17 cellular contexts compared by ENCODE assay signal in the genomic region with DNA sequence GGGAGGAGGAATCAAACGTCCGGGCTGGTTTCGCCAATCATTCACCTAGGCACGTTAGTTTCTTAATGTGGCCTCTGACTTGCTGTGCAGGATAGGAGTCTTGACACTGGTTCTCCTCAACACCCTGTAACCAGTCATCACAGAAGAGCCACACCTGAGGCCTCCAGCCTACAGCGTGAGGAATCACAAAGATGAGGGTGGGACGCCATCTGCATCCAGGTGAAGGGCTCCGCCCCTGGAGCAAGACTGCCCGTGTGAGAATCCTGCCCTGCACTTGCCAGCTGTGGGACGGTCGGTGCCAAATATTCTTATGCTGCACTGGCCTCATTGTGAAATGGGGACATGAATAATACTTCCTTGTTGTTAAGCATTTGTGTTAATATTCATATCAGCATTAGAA. TPM values are rescaled to one million over a fixed set of nuclear protein-coding genes. Genes with fewer than 3 reads are reported as not detected.
DNase-seq lines count a peak whose midpoint lies in the region; ATAC-seq, FAIRE-seq and TF ChIP-seq lines count a peak whose summit lies in the region.
"Had no signal": no experiment of that assay in that cellular context is flagged by ENCODE, and none has a peak within 500 bp of the region (broad histone marks: within the 10 kb centered on the region; RNA-seq: fewer than 3 reads in every experiment).

No MANE protein-coding gene starts in this region.

- H3K23ac ChIP-seq in H1 (ENCODE audit: insufficient read length), result no peak overlapping the region

- TF ChIP-seq POLR2A in H1 (IDR thresholded peaks at IDR 0.05; ENCODE audit: control extremely low read depth in 1 of 2, low read depth in 2 of 2, low read length in 2 of 2), result no peak
- no peak for TF ChIP-seq POLR2A in esophagus muscularis mucosa (IDR thresholded peaks at IDR 0.05; ENCODE audit: low read depth)

- H3K9me3 ChIP-seq in right cardiac atrium (ENCODE audit: control insufficient read depth, low read length) (no peaks in the 10 kb centered on the region), right atrium auricular region (no peaks in the 10 kb centered on the region), H1 (ENCODE audit: insufficient read depth in 2 of 2, low read depth in 1 of 2, low read length in 1 of 2) (no peaks in the 10 kb centered on the region; a peak in 1 of 4 replicates), esophagus muscularis mucosa (peaks cover 0 to 4% (median 0%) of the 10 kb centered on the region in 4 donors), osteoblast (ENCODE audit: low read depth, low read length) (no peaks in the 10 kb centered on the region)

- H3K27me3 ChIP-seq in right cardiac atrium (ENCODE audit: control insufficient read depth, insufficient read depth) (no peaks in the 10 kb centered on the region), right atrium auricular region (no peaks in the 10 kb centered on the region), H1 (replicated peaks in 1 of 4; ENCODE audit: control insufficient read depth in 3 of 4, extremely low read depth in 1 of 4, insufficient read depth in 3 of 4, low read length in 3 of 4) (no peaks in the 10 kb centered on the region), esophagus muscularis mucosa (peaks cover 0 to 3% (median 0%) of the 10 kb centered on the region in 4 donors), osteoblast (ENCODE audit: insufficient read depth, low read length) (no peaks in the 10 kb centered on the region)
- H3K27me3 ChIP-seq: BLaER1 had no signal

- TF ChIP-seq EP300 in H1 (IDR thresholded peaks at IDR 0.05; ENCODE audit: borderline replicate concordance in 1 of 2, low read depth in 2 of 2, low read length in 2 of 2), result no peak
- TF ChIP-seq EP300 in esophagus muscularis mucosa (IDR thresholded peaks at IDR 0.05), result no peak

- H3K14ac ChIP-seq in H1 (ENCODE audit: insufficient read length), result no peak overlapping the region

- H4K8ac ChIP-seq in H1 (ENCODE audit: extremely low read depth, insufficient read depth, low read length), result peak overlapping the region; percentile 29; the same call in 1 of the 2 replicates

- POLR2A ChIA-PET in H1 (lab: Charles Lee; ENCODE audit: partially characterized antibody), result no interaction called here
- POLR2A ChIA-PET in activated CD8-positive, alpha-beta T cell treated with anti-CD3 and anti-CD28 coated beads for 36 hours (lab: Charles Lee), result no interaction called here

- no peak overlapping the region for H3K27ac Mint-ChIP-seq in activated CD8-positive, alpha-beta T cell treated with anti-CD3 and anti-CD28 coated beads for 36 hours
- H3K27ac Mint-ChIP-seq: CD14-positive monocyte; CD8-positive, alpha-beta T cell had no signal

- no peak overlapping the region for H2BK12ac ChIP-seq in H1 (ENCODE audit: low read depth, low read length)

- CTCF ChIA-PET in H1 (lab: Charles Lee; ENCODE audit: partially characterized antibody), result no interaction called here
- CTCF ChIA-PET in activated CD8-positive, alpha-beta T cell treated with anti-CD3 and anti-CD28 coated beads for 36 hours (lab: Charles Lee), result no interaction called here

- peaks cover 12% of the 10 kb centered on the region for H3K9me3 Mint-ChIP-seq in activated CD8-positive, alpha-beta T cell treated with anti-CD3 and anti-CD28 coated beads for 36 hours

- H3K4me3 ChIP-seq in right cardiac atrium (ENCODE audit: low read length) (no peak overlapping the region), right atrium auricular region (no peak overlapping the region), H1 (ENCODE audit: extremely low read depth in 1 of 4, insufficient read depth in 2 of 4, low read depth in 3 of 4, low read length in 4 of 4) (no peak overlapping the region), esophagus muscularis mucosa (no peak overlapping the region), osteoblast (ENCODE audit: insufficient read depth, low read length) (no peak overlapping the region)
- H3K4me3 ChIP-seq: BLaER1 had no signal

- no peak overlapping the region for H2AK5ac ChIP-seq in H1 (ENCODE audit: low read depth, low read length)

- no peak overlapping the region for H4K5ac ChIP-seq in H1 (ENCODE audit: insufficient read length, low read depth, low read length)

- H4K91ac ChIP-seq in H1 (replicated peaks; ENCODE audit: insufficient read length, low read length), result no peak overlapping the region

- no peak for FAIRE-seq in H1 (lab: Jason Lieb, UNC)
- FAIRE-seq: H54 had no signal

- H2AFZ ChIP-seq in H1 (ENCODE audit: low read length) (no peak overlapping the region), osteoblast (ENCODE audit: low read length) (no peak overlapping the region)

- H3K4me1 ChIP-seq in right cardiac atrium (ENCODE audit: control insufficient read depth, insufficient read depth, low read length) (no peaks in the 10 kb centered on the region), right atrium auricular region (no peaks in the 10 kb centered on the region), H1 (replicated peaks in 1 of 4; ENCODE audit: control insufficient read depth in 3 of 4, insufficient read depth in 4 of 4, low read length in 3 of 4) (no peaks in the 10 kb centered on the region), esophagus muscularis mucosa (no peaks in the 10 kb centered on the region), osteoblast (ENCODE audit: insufficient read depth, low read length) (peaks cover 2% of the 10 kb centered on the region)

- WGBS in right cardiac atrium, result 89% methylated on average over 10 of the region's 10 CpGs
- 86% methylated on average over 10 of the region's 10 CpGs; no CpG with 5 or more reads in 1 of the 2 experiments for WGBS in H1 (ENCODE audit: extremely low coverage in 1 of 2, insufficient coverage in 1 of 2, insufficient read length in 1 of 2, insufficient replicate concordance in 2 of 2, low coverage in 1 of 2, low lambda C conversion rate in 2 of 2, missing lambda C conversion rate in 1 of 2), 2 experiments
- WGBS in esophagus muscularis mucosa, result 94% methylated on average over 9 of the region's 10 CpGs

- no peaks in the 10 kb centered on the region for H3K79me2 ChIP-seq in H1 (ENCODE audit: control insufficient read depth in 1 of 2, insufficient read depth in 2 of 2, low read length in 2 of 2)
- H3K79me2 ChIP-seq in osteoblast (ENCODE audit: insufficient read depth, low read length), result no peaks in the 10 kb centered on the region

- no peaks in the 10 kb centered on the region for H3K36me3 Mint-ChIP-seq in activated CD8-positive, alpha-beta T cell treated with anti-CD3 and anti-CD28 coated beads for 36 hours (ENCODE audit: low read depth)
- H3K36me3 Mint-ChIP-seq: CD14-positive monocyte; CD8-positive, alpha-beta T cell had no signal

- no peak overlapping the region for H3K56ac ChIP-seq in H1 (replicated peaks; ENCODE audit: insufficient read length, low read depth, low read length)

- H3K4me1 Mint-ChIP-seq in activated CD8-positive, alpha-beta T cell treated with anti-CD3 and anti-CD28 coated beads for 36 hours (ENCODE audit: low read depth), result peaks cover 7% of the 10 kb centered on the region
- H3K4me1 Mint-ChIP-seq: CD14-positive monocyte had no signal

- H2BK15ac ChIP-seq in H1 (ENCODE audit: low read length), result no peak overlapping the region

- no peaks in the 10 kb centered on the region for H3K79me1 ChIP-seq in H1 (ENCODE audit: low read depth, low read length)

- no peak for ATAC-seq in right cardiac atrium
- ATAC-seq in activated CD8-positive, alpha-beta T cell treated with anti-CD3 and anti-CD28 coated beads for 36 hours, result no peak
- ATAC-seq: CD8-positive, alpha-beta T cell had no signal

- no peak overlapping the region for H3K4ac ChIP-seq in H1 (replicated peaks; ENCODE audit: insufficient read length, low read depth, low read length)

- H3K23me2 ChIP-seq in H1 (ENCODE audit: low read depth, low read length), result no peaks in the 10 kb centered on the region

- no peak overlapping the region for H2BK5ac ChIP-seq in H1 (ENCODE audit: low read depth, low read length)

- no peaks in the 10 kb centered on the region for H3K27me3 Mint-ChIP-seq in activated CD8-positive, alpha-beta T cell treated with anti-CD3 and anti-CD28 coated beads for 36 hours

- H3K36me3 ChIP-seq in right atrium auricular region (no peaks in the 10 kb centered on the region), H1 (ENCODE audit: control insufficient read depth in 2 of 4, insufficient read depth in 4 of 4, low read length in 3 of 4) (no peaks in the 10 kb centered on the region), esophagus muscularis mucosa (no peaks in the 10 kb centered on the region), osteoblast (ENCODE audit: insufficient read depth, low read length) (no peaks in the 10 kb centered on the region)
- H3K36me3 ChIP-seq: BLaER1 had no signal

- H2BK120ac ChIP-seq in H1 (replicated peaks; ENCODE audit: low read depth, low read length), result no peak overlapping the region

- intact Hi-C loops in right cardiac atrium (cut with DNase I) (no loop called here), esophagus muscularis mucosa (cut with DNase I) (no loop called here)
- intact Hi-C loops in activated CD8-positive, alpha-beta T cell treated with anti-CD3 and anti-CD28 coated beads for 36 hours (cut with micrococcal nuclease), result no loop called here

- no peak overlapping the region for H3K9ac ChIP-seq in H1 (replicated peaks in 1 of 4; ENCODE audit: extremely low read depth in 1 of 4, low read depth in 3 of 4, low read length in 3 of 4)
- H3K9ac ChIP-seq: BLaER1 had no signal

- no peak overlapping the region for H2BK20ac ChIP-seq in H1 (ENCODE audit: low read length)

- H3K18ac ChIP-seq in H1 (ENCODE audit: extremely low read depth, low read length), result no peak overlapping the region

- TF ChIP-seq CTCF in right atrium auricular region (IDR thresholded peaks at IDR 0.05) (no peak), H1 (IDR thresholded peaks at IDR 0.05; ENCODE audit: control extremely low read depth in 1 of 3, insufficient read depth in 1 of 3, low read depth in 1 of 3, low read length in 3 of 3) (no peak), esophagus muscularis mucosa (IDR thresholded peaks at IDR 0.05) (no peak), osteoblast (IDR thresholded peaks at IDR 0.05; ENCODE audit: extremely low read depth, low read depth, low read length) (no peak)
- TF ChIP-seq CTCF in activated CD8-positive, alpha-beta T cell treated with anti-CD3 and anti-CD28 coated beads for 36 hours (IDR thresholded peaks at IDR 0.05), result no peak

- no peak overlapping the region for H3K4me3 Mint-ChIP-seq in activated CD8-positive, alpha-beta T cell treated with anti-CD3 and anti-CD28 coated beads for 36 hours
- H3K4me3 Mint-ChIP-seq: CD14-positive monocyte; CD8-positive, alpha-beta T cell had no signal

- H3K27ac ChIP-seq in right cardiac atrium (ENCODE audit: low read length) (no peak overlapping the region), right atrium auricular region (no peak overlapping the region), H1 (ENCODE audit: low read depth, low read length) (no peak overlapping the region), esophagus muscularis mucosa (replicated peaks in 1 of 4) (no peak overlapping the region), osteoblast (ENCODE audit: low read depth, low read length) (no peak overlapping the region)
- H3K27ac ChIP-seq: BLaER1, HL-60 had no signal

- H4K20me1 ChIP-seq in H1 (replicated peaks in 1 of 2; ENCODE audit: control insufficient read depth in 1 of 2, insufficient read depth in 2 of 2, low read length in 2 of 2), result no peaks in the 10 kb centered on the region
- H4K20me1 ChIP-seq in osteoblast (ENCODE audit: insufficient read depth, low read length), result no peaks in the 10 kb centered on the region
- H4K20me1 ChIP-seq: BLaER1 had no signal

- DNase-seq in right cardiac atrium, result peak in 2 of 3 donors; percentile 32 to 42
- DNase-seq in right atrium auricular region (ENCODE audit: low spot score), result no peak
- DNase-seq in H1 (ENCODE audit: low read depth in 1 of 2, low spot score in 2 of 2), result no peak
- peak; percentile 70 for DNase-seq in esophagus muscularis mucosa (ENCODE audit: extremely low spot score)
- DNase-seq in kidney tubule cell (ENCODE audit: low spot score), result no peak
- no peak for DNase-seq in activated CD8-positive, alpha-beta T cell treated with anti-CD3 and anti-CD28 coated beads for 36 hours
- no peak for DNase-seq in osteoblast (ENCODE audit: insufficient read length, low spot score, missing footprints)
- DNase-seq: 8988T; Calu3; CD8-positive, alpha-beta T cell; DMS79 treated with DMSO at 0.1 percent for 48 hours; GF-D8; HCEC 1CT had no signal

- H3K4me2 ChIP-seq in H1 (ENCODE audit: insufficient read depth in 1 of 2, low read depth in 2 of 2, low read length in 2 of 2) (no peak overlapping the region), osteoblast (ENCODE audit: insufficient read depth, low read length) (no peak overlapping the region)
- H3K4me2 ChIP-seq: BLaER1 had no signal

- TF ChIP-seq RAD21 in H1 (IDR thresholded peaks at IDR 0.05 in 1 of 2, conservative IDR thresholded peaks at IDR 0.05 in 1 of 2; ENCODE audit: low read depth in 2 of 2, low read length in 2 of 2), result no peak

RNA-seq across cellular contexts. Expression of gene TSPAN5, which starts 35.7 kb away (rescaled TPM):
- total RNA-seq in right cardiac atrium (1 to 10 TPM; 1.5 to 2.5 (median 2.1) TPM), right atrium auricular region (1 to 10 TPM; 1.8 to 5.7 TPM), esophagus muscularis mucosa (10 to 100 TPM in 3 of 4 donors, 1 to 10 TPM in 1; 9.1 to 16.8 (median 13.3) TPM), osteoblast (36.9 and 41.8 TPM in 2 replicates)
- polyA plus RNA-seq in right cardiac atrium (1.2 TPM), H1 (2011; rRNA removed) (13.1 and 17.6 TPM in 2 replicates)
- total RNA-seq in H1 (2021; fragmentation: NEBNext Ultra II Directional; extraction: Animal tissue kit (Norgen Biotek cat#: 25700)), result 20.9 and 21.2 TPM in 2 replicates
- 17.2 TPM for polyA plus RNA-seq in H1 (2011; cell fraction: cytosol; rRNA removed)
- 10.6 TPM for polyA plus RNA-seq in H1 (2011; cell fraction: nucleus; rRNA removed)
- 13.0 to 16.3 TPM (median 14.4 TPM) in 4 replicates for polyA plus RNA-seq in H1 (2012, experiment 1 of 2)
- polyA plus RNA-seq in H1 (2012, experiment 2 of 2), result 9.0 TPM
- 18.1 TPM for polyA plus RNA-seq in H1 (2013, experiment 1 of 2)
- polyA plus RNA-seq in H1 (2013, experiment 2 of 2), result 24.4 TPM
- polyA minus RNA-seq in H1 (2011; rRNA and poly(A)+ RNA removed), result 21.1 and 28.0 TPM in 2 replicates
- polyA minus RNA-seq in H1 (2011; cell fraction: cytosol; rRNA and poly(A)+ RNA removed), result 12.2 TPM
- polyA minus RNA-seq in H1 (2011; cell fraction: nucleus; rRNA and poly(A)+ RNA removed), result 16.1 TPM
- total RNA-seq in activated CD8-positive, alpha-beta T cell treated with anti-CD3 and anti-CD28 coated beads for 36 hours, result 10 to 100 TPM; 18.5 to 21.9 TPM

Comparison
In these comparisons a context has a peak if more than half of its experiments do, and no peak if none do; other contexts are left out.
1. DNase-seq: peak in right cardiac atrium (2 of 3) and esophagus muscularis mucosa (single experiment); none in right atrium auricular region (single experiment), H1 (0 of 2), kidney tubule cell (single experiment), activated CD8-positive, alpha-beta T cell treated with anti-CD3 and anti-CD28 coated beads for 36 hours (single experiment) and osteoblast (single experiment).